In genomic region chr15:56249080-56249479, GRCh38 we compare ENCODE assay signal across 9 cellular contexts. TPM values are rescaled to one million over a fixed set of nuclear protein-coding genes. Genes with fewer than 3 reads are reported as not detected.
A peak's percentile ranks its signal among the peaks of the same experiment; 100 is the strongest.
DNase-seq lines count a peak whose midpoint lies in the region; ATAC-seq, FAIRE-seq and TF ChIP-seq lines count a peak whose summit lies in the region.
"Had no signal": no experiment of that assay in that cellular context is flagged by ENCODE, and none has a peak within 500 bp of the region (broad histone marks: within the 10 kb centered on the region; RNA-seq: fewer than 3 reads in every experiment).

No MANE protein-coding gene starts in this region.

- CTCF ChIA-PET in endothelial cell of umbilical vein (lab: Charles Lee) = interaction anchor here (0.7 to 5.4 kb wide), 15 partner anchors 11 to 247 kb away, joined by 3 to 99 read pairs (median 5); no protein-coding TSS in a partner anchor
- CTCF ChIA-PET in naive thymus-derived CD4-positive, alpha-beta T cell (lab: Charles Lee) = interaction anchor here (0.6 to 0.9 kb wide), 3 partner anchors 26 to 201 kb away, joined by 3 read pairs; no protein-coding TSS in a partner anchor

- peak; percentile 40 for TF ChIP-seq CTCF in GM12865 (IDR thresholded peaks at IDR 0.05; ENCODE audit: insufficient read depth, low read depth, low read length, missing control alignments)
- TF ChIP-seq CTCF in endothelial cell of umbilical vein (IDR thresholded peaks at IDR 0.05; ENCODE audit: extremely low read depth in 1 of 2, insufficient read depth in 1 of 2, low read depth in 1 of 2, low read length in 2 of 2) = peak; percentile 14 to 26
- TF ChIP-seq CTCF in nephron progenitor cell (IDR thresholded peaks at IDR 0.05) = no peak

- no peak overlapping the region for H2AFZ ChIP-seq in endothelial cell of umbilical vein (ENCODE audit: low read depth, low read length)

- H3K4me2 ChIP-seq in endothelial cell of umbilical vein (ENCODE audit: insufficient read depth, low read length) = no peak overlapping the region

- H3K4me3 ChIP-seq in GM12865 (ENCODE audit: low read depth, low read length) (no peak overlapping the region), endothelial cell of umbilical vein (replicated peaks in 1 of 3; ENCODE audit: insufficient read depth in 1 of 3, low read depth in 1 of 3, low read length in 3 of 3) (no peak overlapping the region)
- no peak overlapping the region for H3K4me3 ChIP-seq in naive thymus-derived CD4-positive, alpha-beta T cell (ENCODE audit: low read length)
- H3K4me3 ChIP-seq: suprapubic skin had no signal

- TF ChIP-seq POLR2A in endothelial cell of umbilical vein (IDR thresholded peaks at IDR 0.05; ENCODE audit: low read depth, low read length) = no peak

- no peak for ATAC-seq in HG03025 (IDR thresholded peaks at IDR 0.05; ENCODE audit: low FRiP score, unreplicated experiment)
- no peak for ATAC-seq in GM19035 (IDR thresholded peaks at IDR 0.05; ENCODE audit: unreplicated experiment)
- ATAC-seq in naive thymus-derived CD4-positive, alpha-beta T cell = no peak

- H3K27me3 ChIP-seq in endothelial cell of umbilical vein (ENCODE audit: control insufficient read depth in 2 of 2, insufficient read depth in 2 of 2, low read length in 2 of 2) = peaks cover 13 to 16% of the 10 kb centered on the region in 2 experiments
- H3K27me3 ChIP-seq in naive thymus-derived CD4-positive, alpha-beta T cell (ENCODE audit: control insufficient read depth in 2 of 2, insufficient read depth in 2 of 2, low read length in 2 of 2) = no peaks in the 10 kb centered on the region
- H3K27me3 ChIP-seq: suprapubic skin had no signal

- intact Hi-C loops in endothelial cell of umbilical vein (cut with micrococcal nuclease) = loop anchor here (1.0 to 10.0 kb wide), 3 partner anchors 118 to 204 kb away; partner anchors contain the start of gene TEX9
- intact Hi-C loops in naive thymus-derived CD4-positive, alpha-beta T cell (cut with micrococcal nuclease) = loop anchor here (1.0 to 10.0 kb wide), 5 partner anchors 164 to 964 kb away; partner anchors contain the start of gene RAB27A (in 1 of the 2)

- peaks cover 12% of the 10 kb centered on the region for H3K4me1 ChIP-seq in endothelial cell of umbilical vein (ENCODE audit: control insufficient read depth, extremely low read depth, insufficient read depth, low read length)
- H3K4me1 ChIP-seq in naive thymus-derived CD4-positive, alpha-beta T cell (ENCODE audit: control insufficient read depth in 2 of 2, insufficient read depth in 2 of 2, low read length in 2 of 2) = peaks cover 11 to 15% of the 10 kb centered on the region in 2 donors

- FAIRE-seq in endothelial cell of umbilical vein (lab: Jason Lieb, UNC) = peak; percentile 46

- dilution Hi-C loops in endothelial cell of umbilical vein (cut with MboI; ENCODE audit: extremely low pct_ligation_motif_present, low sequenced_read_pairs) = no loop called here

- H3K4me3 Mint-ChIP-seq in naive thymus-derived CD4-positive, alpha-beta T cell = no peak overlapping the region
- H3K4me3 Mint-ChIP-seq in nephron progenitor cell = no peak overlapping the region

- no peaks in the 10 kb centered on the region for H3K36me3 ChIP-seq in endothelial cell of umbilical vein (ENCODE audit: control insufficient read depth in 2 of 2, extremely low read depth in 1 of 2, insufficient read depth in 2 of 2, low read length in 2 of 2)
- no peaks in the 10 kb centered on the region for H3K36me3 ChIP-seq in naive thymus-derived CD4-positive, alpha-beta T cell (ENCODE audit: control insufficient read depth in 2 of 3, insufficient read depth in 3 of 3, low read length in 3 of 3)
- H3K36me3 ChIP-seq: suprapubic skin had no signal

- H3K4me1 Mint-ChIP-seq in naive thymus-derived CD4-positive, alpha-beta T cell = peaks cover 14 to 25% (median 22%) of the 10 kb centered on the region in 7 donors
- peaks cover 95% of the 10 kb centered on the region for H3K4me1 Mint-ChIP-seq in nephron progenitor cell

- H3K27ac ChIP-seq in endothelial cell of umbilical vein (ENCODE audit: insufficient read depth, low read depth, low read length) = no peak overlapping the region
- H3K27ac ChIP-seq in naive thymus-derived CD4-positive, alpha-beta T cell (ENCODE audit: low read depth, low read length) = no peak overlapping the region
- H3K27ac ChIP-seq: suprapubic skin had no signal

- peaks cover 2% of the 10 kb centered on the region for H3K79me2 ChIP-seq in endothelial cell of umbilical vein (ENCODE audit: control insufficient read depth, insufficient read depth, low read length)

- H3K9me3 Mint-ChIP-seq in naive thymus-derived CD4-positive, alpha-beta T cell = no peaks in the 10 kb centered on the region
- no peaks in the 10 kb centered on the region for H3K9me3 Mint-ChIP-seq in nephron progenitor cell

- POLR2A ChIA-PET in endothelial cell of umbilical vein (lab: Charles Lee) = no interaction called here
- POLR2A ChIA-PET in naive thymus-derived CD4-positive, alpha-beta T cell (lab: Charles Lee) = no interaction called here

- peaks cover 0 to 1% (median 0%) of the 10 kb centered on the region in 5 donors for H3K36me3 Mint-ChIP-seq in naive thymus-derived CD4-positive, alpha-beta T cell
- H3K36me3 Mint-ChIP-seq in nephron progenitor cell (ENCODE audit: low read depth) = no peaks in the 10 kb centered on the region

- no peaks in the 10 kb centered on the region for H4K20me1 ChIP-seq in endothelial cell of umbilical vein (replicated peaks; ENCODE audit: control insufficient read depth, extremely low read depth, insufficient read depth, low read length)

- H3K27me3 Mint-ChIP-seq in naive thymus-derived CD4-positive, alpha-beta T cell = peaks cover 12 to 19% (median 15%) of the 10 kb centered on the region in 5 donors
- no peaks in the 10 kb centered on the region for H3K27me3 Mint-ChIP-seq in nephron progenitor cell (ENCODE audit: low read depth, poor library complexity)

- H3K9ac ChIP-seq in endothelial cell of umbilical vein (replicated peaks; ENCODE audit: extremely low read depth, insufficient read depth, low read length) = no peak overlapping the region

- H3K9me1 ChIP-seq in endothelial cell of umbilical vein (replicated peaks; ENCODE audit: control insufficient read depth, extremely low read depth, insufficient read depth, low read length) = no peaks in the 10 kb centered on the region

- H3K9me3 ChIP-seq in endothelial cell of umbilical vein (replicated peaks; ENCODE audit: control insufficient read depth, insufficient read depth, low read length) = no peaks in the 10 kb centered on the region
- H3K9me3 ChIP-seq in naive thymus-derived CD4-positive, alpha-beta T cell (ENCODE audit: control insufficient read depth in 2 of 3, low read length in 3 of 3) = no peaks in the 10 kb centered on the region
- H3K9me3 ChIP-seq: suprapubic skin had no signal

- no peak overlapping the region for H3K27ac Mint-ChIP-seq in naive thymus-derived CD4-positive, alpha-beta T cell
- no peak overlapping the region for H3K27ac Mint-ChIP-seq in nephron progenitor cell

- DNase-seq in A172 (ENCODE audit: low spot score) = peak; percentile 30
- DNase-seq in GM12865 (ENCODE audit: low read depth) = peak; percentile 70
- DNase-seq in NCI-H82 (lab: John Stamatoyannopoulos, UW) = peak; percentile 64
- peak; percentile 39 for DNase-seq in endothelial cell of umbilical vein (ENCODE audit: low read depth, low spot score)
- no peak for DNase-seq in naive thymus-derived CD4-positive, alpha-beta T cell
- no peak for DNase-seq in nephron progenitor cell

- BruUV-seq in endothelial cell of umbilical vein (replicated peaks; lab: Mats Ljungman, UMichigan) = no TSS peak

TF ChIP-seq in endothelial cell of umbilical vein, 7 proteins besides CTCF, POLR2A, EP300 and RAD21:
- no peak for TF ChIP-seq POLR2AphosphoS5 (IDR thresholded peaks at IDR 0.05; ENCODE audit: insufficient read depth, low read depth, low read length)
- no peak for TF ChIP-seq GATA2 (IDR thresholded peaks at IDR 0.05; ENCODE audit: insufficient read depth, insufficient read length, low read depth, low read length)
- TF ChIP-seq FOS (IDR thresholded peaks at IDR 0.05; ENCODE audit: borderline replicate concordance, insufficient read depth, low read length) = no peak
- TF ChIP-seq EZH2 (IDR thresholded peaks at IDR 0.05; ENCODE audit: borderline replicate concordance, low read depth, low read length, severe bottlenecking) = no peak
- TF ChIP-seq MAX (IDR thresholded peaks at IDR 0.05; ENCODE audit: insufficient read depth, insufficient read length) = no peak

RNA-seq across cellular contexts. Expression of gene RFX7, which starts 5.4 kb away (rescaled TPM):
- total RNA-seq in A172 (2014; rRNA removed; shearing (Covaris generic)) = 2.9 and 3.5 TPM in 2 replicates
- 23.0 and 25.9 TPM in 2 replicates for total RNA-seq in endothelial cell of umbilical vein
- 5.7 and 6.3 TPM in 2 replicates for polyA plus RNA-seq in endothelial cell of umbilical vein
- polyA plus RNA-seq in endothelial cell of umbilical vein (2011; cell fraction: cytosol; rRNA removed) = 5.5 and 5.6 TPM in 2 replicates
- polyA plus RNA-seq in endothelial cell of umbilical vein (2011; cell fraction: nucleus; rRNA removed) = 18.8 and 22.1 TPM in 2 replicates
- 11.3 and 13.2 TPM in 2 replicates for polyA plus RNA-seq in endothelial cell of umbilical vein (2012)
- polyA minus RNA-seq in endothelial cell of umbilical vein = 30.7 and 32.7 TPM in 2 replicates
- 10.5 TPM for polyA minus RNA-seq in endothelial cell of umbilical vein (2011; cell fraction: cytosol; rRNA and poly(A)+ RNA removed)
- 21.7 and 34.6 TPM in 2 replicates for polyA minus RNA-seq in endothelial cell of umbilical vein (2011; cell fraction: nucleus; rRNA and poly(A)+ RNA removed)
- 10 to 100 TPM; 21.2 to 48.7 (median 29.5) TPM for total RNA-seq in naive thymus-derived CD4-positive, alpha-beta T cell
- 1 to 10 TPM; 4.1 to 5.0 TPM for polyA plus RNA-seq in naive thymus-derived CD4-positive, alpha-beta T cell

Comparison
In these comparisons a context has a peak if more than half of its experiments do, and no peak if none do; other contexts are left out.
1. DNase-seq: peak in A172 (single experiment), GM12865 (single experiment), NCI-H82 (single experiment) and endothelial cell of umbilical vein (single experiment); none in naive thymus-derived CD4-positive, alpha-beta T cell (0 of 9) and nephron progenitor cell (single experiment).